In the genomic region with DNA sequence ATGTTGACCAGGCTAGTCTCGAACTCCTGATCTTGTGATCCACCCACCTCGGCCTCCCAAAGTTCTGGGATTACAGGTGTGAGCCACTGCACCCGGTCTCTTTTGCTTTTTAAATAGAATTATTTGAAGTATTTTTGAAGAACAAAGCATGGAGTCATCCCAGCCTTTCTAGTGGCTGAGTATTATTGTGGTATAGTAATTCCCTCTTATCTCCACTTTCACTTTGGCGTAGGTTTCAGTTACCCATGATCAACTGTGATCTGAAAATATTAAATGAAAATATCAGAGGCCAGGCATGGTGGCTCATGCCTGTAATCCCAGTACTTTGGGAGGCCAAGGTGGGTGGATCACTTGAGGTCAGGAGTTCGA, we compare ENCODE assay signal across 13 cellular contexts. TPM values are rescaled to one million over a fixed set of nuclear protein-coding genes. Genes with fewer than 3 reads are reported as not detected.
"Had no signal": no experiment of that assay in that cellular context is flagged by ENCODE, and none has a peak within 500 bp of the region (broad histone marks: within the 10 kb centered on the region; RNA-seq: fewer than 3 reads in every experiment).

No MANE protein-coding gene starts in this region.

RNA-seq across cellular contexts. Expression of gene IGFL1, which starts 36.9 kb away (rescaled TPM):
- total RNA-seq: activated CD4-positive, alpha-beta memory T cell treated with anti-CD3 and anti-CD28 coated beads, Interleukin-2, amount 10 ng/mL, durations not matched to agents 7 days and 5 days; activated CD8-positive, alpha-beta memory T cell treated with anti-CD3 and anti-CD28 coated beads, Interleukin-2, amount 10 ng/mL, durations not matched to agents 7 days and 5 days; endodermal cell; epithelial cell of proximal tubule; frontal cortex; kidney; left lobe of liver; lung microvascular endothelial cell; mucosa of descending colon; naive thymus-derived CD4-positive, alpha-beta T cell; ovary; pulmonary artery endothelial cell; urinary bladder had no signal
- polyA plus RNA-seq: naive thymus-derived CD4-positive, alpha-beta T cell; ovary had no signal

RNA-seq across cellular contexts. Expression of gene IGFL2, which starts 44.6 kb away (rescaled TPM):
- total RNA-seq: activated CD4-positive, alpha-beta memory T cell treated with anti-CD3 and anti-CD28 coated beads, Interleukin-2, amount 10 ng/mL, durations not matched to agents 7 days and 5 days; activated CD8-positive, alpha-beta memory T cell treated with anti-CD3 and anti-CD28 coated beads, Interleukin-2, amount 10 ng/mL, durations not matched to agents 7 days and 5 days; epithelial cell of proximal tubule; kidney; left lobe of liver; lung microvascular endothelial cell; pulmonary artery endothelial cell; urinary bladder had no signal
- polyA plus RNA-seq: naive thymus-derived CD4-positive, alpha-beta T cell; ovary; urinary bladder had no signal
